1 cellular context compared by ENCODE assay signal in the genomic region with DNA sequence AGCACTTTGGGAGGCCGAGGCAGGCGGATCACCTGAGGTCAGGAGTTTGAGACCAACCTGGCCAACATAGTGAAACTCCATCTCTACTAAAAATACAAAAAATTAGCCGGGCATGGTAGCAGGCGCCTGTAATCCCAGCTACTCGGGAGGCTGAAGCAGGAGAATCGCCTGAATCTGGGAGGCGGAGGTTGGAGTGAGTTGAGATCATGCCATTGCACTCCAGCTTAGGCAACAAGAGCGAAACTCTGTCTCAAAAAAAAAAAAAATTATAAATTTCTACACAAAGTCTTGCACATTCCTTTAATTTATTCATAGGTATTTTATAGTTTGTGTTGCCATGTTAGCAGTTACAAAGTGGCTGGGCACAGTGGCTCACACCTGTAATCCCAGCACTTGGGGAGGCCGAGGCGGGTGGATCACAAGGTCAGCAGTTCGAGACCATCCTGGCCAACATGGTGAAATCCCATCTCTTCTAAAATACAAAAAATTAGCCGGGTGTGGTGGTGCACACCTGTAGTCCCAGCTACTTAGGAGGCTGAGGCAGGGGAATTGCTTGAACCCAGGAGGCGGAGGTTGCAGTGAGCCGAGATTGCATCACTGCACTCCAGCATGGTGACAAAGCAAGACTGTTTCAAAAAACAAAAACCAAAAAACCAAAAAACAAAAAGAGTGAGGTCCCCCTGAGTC.
TF ChIP-seq lines count a peak whose summit lies in the region.

No MANE protein-coding gene starts in this region.

TF ChIP-seq in A549, 52 proteins besides CTCF, POLR2A, EP300 and RAD21:
- TF ChIP-seq ZSCAN20 (CRISPR knock-in tag; IDR thresholded peaks at IDR 0.05) (peak; percentile 60; the same call in 1 of the 2 replicates), HEYL (CRISPR knock-in tag; IDR thresholded peaks at IDR 0.05) (peak; percentile 55; the same call in 1 of the 2 replicates), CHD4 (IDR thresholded peaks at IDR 0.05; ENCODE audit: borderline replicate concordance) (peak; percentile 29; the same call in 1 of the 2 replicates)
